In genomic region chr4:49110579-49110978, GRCh38 we compare ENCODE assay signal across 8 cellular contexts.
DNase-seq lines count a peak whose midpoint lies in the region; ATAC-seq and TF ChIP-seq lines count a peak whose summit lies in the region.
"Not testable (repeated sequence)": the region's sequence is repeated elsewhere in the genome, so short reads cannot be mapped to it uniquely, and the experiment has no call there.

No MANE protein-coding gene starts in this region.

- CTCF ChIA-PET in activated CD8-positive, alpha-beta T cell treated with anti-CD3 and anti-CD28 coated beads, Interleukin-2, amount 10 ng/mL, durations not matched to agents 7 days and 5 days (lab: Charles Lee) = not testable (repeated sequence)

- H3K4me1 ChIP-seq in heart right ventricle, gastrocnemius medialis: not testable (repeated sequence)

- H3K36me3 ChIP-seq in heart right ventricle, gastrocnemius medialis: not testable (repeated sequence)

- not testable (repeated sequence) for H3K27me3 ChIP-seq in heart right ventricle, gastrocnemius medialis

- in situ Hi-C loops in gastrocnemius medialis (cut with MboI; ENCODE audit: low sequenced_read_pairs in 4 of 4) = not testable (repeated sequence)

- not testable (repeated sequence) for TF ChIP-seq POLR2A in gastrocnemius medialis (IDR thresholded peaks at IDR 0.05)

- not testable (repeated sequence) for H3K4me1 Mint-ChIP-seq in activated CD8-positive, alpha-beta T cell treated with anti-CD3 and anti-CD28 coated beads, Interleukin-2, amount 10 ng/mL, durations not matched to agents 7 days and 5 days (ENCODE audit: low read depth)

- peaks cover 0 to 92% (median 46%) of the 10 kb centered on the region in 11 donors for H3K9me3 ChIP-seq in heart right ventricle
- not testable (repeated sequence) for H3K9me3 ChIP-seq in gastrocnemius medialis

- not testable (repeated sequence) for H3K4me3 Mint-ChIP-seq in activated CD8-positive, alpha-beta T cell treated with anti-CD3 and anti-CD28 coated beads, Interleukin-2, amount 10 ng/mL, durations not matched to agents 7 days and 5 days

- H3K27ac ChIP-seq in heart right ventricle, gastrocnemius medialis: not testable (repeated sequence)

- DNase-seq in activated CD8-positive, alpha-beta T cell treated with anti-CD3 and anti-CD28 coated beads, Interleukin-2, amount 10 ng/mL, durations not matched to agents 7 days and 5 days; heart right ventricle; gastrocnemius medialis: not testable (repeated sequence)

- not testable (repeated sequence) for H3K27ac Mint-ChIP-seq in activated CD8-positive, alpha-beta T cell treated with anti-CD3 and anti-CD28 coated beads, Interleukin-2, amount 10 ng/mL, durations not matched to agents 7 days and 5 days

- H3K9me3 Mint-ChIP-seq in activated CD8-positive, alpha-beta T cell treated with anti-CD3 and anti-CD28 coated beads, Interleukin-2, amount 10 ng/mL, durations not matched to agents 7 days and 5 days (ENCODE audit: insufficient read depth) = not testable (repeated sequence)

- not testable (repeated sequence) for H3K4me3 ChIP-seq in heart right ventricle, gastrocnemius medialis

- ATAC-seq in GM18502 (IDR thresholded peaks at IDR 0.05; ENCODE audit: poor library complexity, unreplicated experiment) (peak; percentile 59), GM19395 (IDR thresholded peaks at IDR 0.05; ENCODE audit: unreplicated experiment) (peak; percentile 66), GM21786 (IDR thresholded peaks at IDR 0.05; ENCODE audit: unreplicated experiment) (peak; percentile 51), HG02981 (IDR thresholded peaks at IDR 0.05; ENCODE audit: unreplicated experiment) (peak; percentile 52), HG03457 (IDR thresholded peaks at IDR 0.05; ENCODE audit: unreplicated experiment) (peak; percentile 42), heart right ventricle (peak; percentile 54 to 87 (median 75)), gastrocnemius medialis (peak; percentile 53 to 54)
- peak; percentile 62 for ATAC-seq in activated CD8-positive, alpha-beta T cell treated with anti-CD3 and anti-CD28 coated beads, Interleukin-2, amount 10 ng/mL, durations not matched to agents 7 days and 5 days

- peaks cover 46% of the 10 kb centered on the region for H3K36me3 Mint-ChIP-seq in activated CD8-positive, alpha-beta T cell treated with anti-CD3 and anti-CD28 coated beads, Interleukin-2, amount 10 ng/mL, durations not matched to agents 7 days and 5 days (ENCODE audit: low read depth)

- TF ChIP-seq CTCF in heart right ventricle (IDR thresholded peaks at IDR 0.05); gastrocnemius medialis (IDR thresholded peaks at IDR 0.05 in 4 of 5, conservative IDR thresholded peaks at IDR 0.05 in 1 of 5): not testable (repeated sequence)

- POLR2A ChIA-PET in activated CD8-positive, alpha-beta T cell treated with anti-CD3 and anti-CD28 coated beads, Interleukin-2, amount 10 ng/mL, durations not matched to agents 7 days and 5 days (lab: Charles Lee) = not testable (repeated sequence)

- not testable (repeated sequence) for H3K27me3 Mint-ChIP-seq in activated CD8-positive, alpha-beta T cell treated with anti-CD3 and anti-CD28 coated beads, Interleukin-2, amount 10 ng/mL, durations not matched to agents 7 days and 5 days (ENCODE audit: low read depth)

- intact Hi-C loops in heart right ventricle (cut with DNase I); gastrocnemius medialis (cut with DNase I; ENCODE audit: low total_unique reads): not testable (repeated sequence)

- WGBS in heart right ventricle, 2 donors = 62 to 64% methylated on average over 5 of the region's 5 CpGs
